7 cellular contexts compared by ENCODE assay signal in genomic region chr1:29706936-29707335, GRCh38.
A peak's percentile ranks its signal among the peaks of the same experiment; 100 is the strongest.
DNase-seq lines count a peak whose midpoint lies in the region; ATAC-seq and TF ChIP-seq lines count a peak whose summit lies in the region.

No MANE protein-coding gene starts in this region.

- peaks cover 5% of the 10 kb centered on the region for H3K4me1 Mint-ChIP-seq in T-helper 17 cell

- peak; percentile 46 for DNase-seq in GM12865 (ENCODE audit: low read depth)
- DNase-seq in Jurkat, Clone E6-1 (ENCODE audit: low read depth, low spot score) = peak; percentile 36
- DNase-seq in T-helper 17 cell = no peak
- peak; percentile 41 for DNase-seq in glomerular visceral epithelial cell (ENCODE audit: extremely low spot score)
- DNase-seq in stimulated activated CD8-positive, alpha-beta memory T cell treated with anti-CD3 and anti-CD28 coated beads, Interleukin-4, amount 100 ng/mL, for 24 hours (ENCODE audit: low read depth) = peak; percentile 6

- peaks cover 71% of the 10 kb centered on the region for H3K27me3 Mint-ChIP-seq in T-helper 17 cell

- no peak overlapping the region for H3K27ac Mint-ChIP-seq in T-helper 17 cell

- no peak overlapping the region for H3K4me3 ChIP-seq in GM12865 (ENCODE audit: low read depth, low read length)
- no peak overlapping the region for H3K4me3 ChIP-seq in Jurkat, Clone E6-1 (ENCODE audit: low read length)

- H3K36me3 Mint-ChIP-seq in T-helper 17 cell (ENCODE audit: low read depth) = peaks cover 4% of the 10 kb centered on the region

- no peaks in the 10 kb centered on the region for H3K9me3 ChIP-seq in T-helper 17 cell (ENCODE audit: control insufficient read depth, low read length, poor library complexity, severe bottlenecking)

- ATAC-seq in T-helper 17 cell (peak; percentile 62), HG03432 (IDR thresholded peaks at IDR 0.05; ENCODE audit: unreplicated experiment) (no peak), GM21723 (IDR thresholded peaks at IDR 0.05; ENCODE audit: unreplicated experiment) (no peak)

- TF ChIP-seq CTCF in GM12865 (IDR thresholded peaks at IDR 0.05; ENCODE audit: insufficient read depth, low read depth, low read length, missing control alignments) = peak; percentile 43

- H3K4me3 Mint-ChIP-seq in T-helper 17 cell = no peak overlapping the region

Comparison
In these comparisons a context has a peak if more than half of its experiments do, and no peak if none do; other contexts are left out.
1. DNase-seq: peak in GM12865 (single experiment), Jurkat, Clone E6-1 (single experiment), glomerular visceral epithelial cell (single experiment) and stimulated activated CD8-positive, alpha-beta memory T cell treated with anti-CD3 and anti-CD28 coated beads, Interleukin-4, amount 100 ng/mL, for 24 hours (single experiment); none in T-helper 17 cell (0 of 3).